In the genomic region with DNA sequence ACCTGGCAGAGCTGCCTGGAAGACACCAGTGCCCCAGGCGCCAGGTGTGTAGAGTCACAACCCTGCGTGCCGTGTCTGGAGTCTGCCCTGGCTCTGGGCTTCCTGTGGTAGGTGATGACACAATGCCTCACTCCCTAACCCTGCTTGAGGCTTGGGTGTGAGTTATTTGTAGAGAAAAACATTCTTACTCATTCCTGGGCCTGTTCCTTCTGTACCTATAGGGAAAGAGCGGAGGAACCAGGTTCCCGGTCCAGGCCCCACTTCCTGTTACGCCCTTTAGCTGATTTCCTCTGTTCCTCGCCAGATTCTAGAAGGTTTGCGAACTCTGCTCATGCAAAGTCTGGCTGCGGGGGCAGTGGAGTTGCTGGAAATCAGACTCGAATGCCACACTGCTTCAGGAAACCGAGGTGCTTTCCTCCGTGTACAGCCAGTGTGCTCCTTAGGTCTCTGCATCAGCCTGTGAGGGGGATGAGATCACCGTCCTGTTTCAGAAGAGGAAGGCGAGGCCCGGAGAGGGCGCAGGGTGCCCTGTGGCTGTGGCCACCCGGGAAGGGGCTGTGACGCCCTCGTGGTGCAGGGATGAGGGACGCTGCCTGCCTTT, we compare ENCODE assay signal across 8 cellular contexts.
DNase-seq lines count a peak whose midpoint lies in the region; ATAC-seq, FAIRE-seq and TF ChIP-seq lines count a peak whose summit lies in the region.

No MANE protein-coding gene starts in this region.

- no peak for TF ChIP-seq EP300 in K562 (IDR thresholded peaks at IDR 0.05; ENCODE audit: low read length)

- no peak for TF ChIP-seq RAD21 in K562 (CRISPR knock-in tag; conservative IDR thresholded peaks at IDR 0.05 in 1 of 2, IDR thresholded peaks at IDR 0.05 in 1 of 2)

- DNase-seq in UCSD-AML1 (lab: John Stamatoyannopoulos, UW; ENCODE audit: unreplicated experiment) (peak; percentile 82), K562 (ENCODE audit: extremely low read depth in 1 of 4, low spot score in 3 of 4) (no peak), GM19240 (ENCODE audit: insufficient read length, low spot score) (no peak), neural progenitor cell (ENCODE audit: low spot score) (no peak)
- peak; percentile 73 to 75 for DNase-seq in stimulated activated CD4-positive, alpha-beta T cell treated with anti-CD3 and anti-CD28 coated beads, Interleukin-2, amount 100 ng/mL, for 24 hours

- H3K9ac ChIP-seq in K562 (ENCODE audit: insufficient read depth in 1 of 2, low read depth in 2 of 2, low read length in 2 of 2), result no peak overlapping the region
- H3K9ac ChIP-seq in neural progenitor cell, result no peak overlapping the region

- peaks cover 26% of the 10 kb centered on the region for H3K4me1 Mint-ChIP-seq in neural progenitor cell

- POLR2A ChIA-PET in K562 (lab: Yijun Ruan, JAX), result interaction anchor here (0.6 to 0.9 kb wide), 2 partner anchors 9 to 477 kb away, joined by 3 to 5 read pairs; no protein-coding TSS in a partner anchor

- CTCF ChIA-PET in K562 (lab: Yijun Ruan, JAX; ENCODE audit: low intra/inter-chr PET ratio), result no interaction called here

- H3K27me3 Mint-ChIP-seq in neural progenitor cell (ENCODE audit: insufficient read depth, low read depth), result peaks cover 7% of the 10 kb centered on the region

- no peak for FAIRE-seq in K562 (lab: Jason Lieb, UNC)

- no peaks in the 10 kb centered on the region for H3K9me1 ChIP-seq in K562 (ENCODE audit: control insufficient read depth, insufficient read depth, low read length)

- H3K79me2 ChIP-seq in K562 (ENCODE audit: control insufficient read depth, insufficient read depth, low read length), result no peaks in the 10 kb centered on the region
- no peaks in the 10 kb centered on the region for H3K79me2 ChIP-seq in neural progenitor cell (ENCODE audit: low read depth)

- no peak overlapping the region for H3K4me3 ChIP-seq in K562
- no peak overlapping the region for H3K4me3 ChIP-seq in neural progenitor cell

- H3K9me3 ChIP-seq in K562 (replicated peaks; ENCODE audit: control insufficient read depth, insufficient read depth, low read depth, low read length), result no peaks in the 10 kb centered on the region
- H3K9me3 ChIP-seq in neural progenitor cell (ENCODE audit: low read depth), result no peaks in the 10 kb centered on the region

- ATAC-seq in GM18873 (IDR thresholded peaks at IDR 0.05; ENCODE audit: low FRiP score, unreplicated experiment), result peak; percentile 27
- no peak for ATAC-seq in K562
- ATAC-seq in GM21723 (IDR thresholded peaks at IDR 0.05; ENCODE audit: unreplicated experiment), result no peak
- no peak for ATAC-seq in GM21576 (IDR thresholded peaks at IDR 0.05; ENCODE audit: unreplicated experiment)

- in situ Hi-C loops in K562 (cut with MboI), result no loop called here

- peaks cover 67 to 68% of the 10 kb centered on the region in 2 experiments for H3K27me3 ChIP-seq in K562 (ENCODE audit: control insufficient read depth in 2 of 2, insufficient read depth in 2 of 2, low read length in 2 of 2)
- no peaks in the 10 kb centered on the region for H3K27me3 ChIP-seq in neural progenitor cell

- H2AFZ ChIP-seq in K562 (ENCODE audit: low read depth, low read length) (no peak overlapping the region), neural progenitor cell (replicated peaks) (no peak overlapping the region)

- H3F3A ChIP-seq in neural progenitor cell (ENCODE audit: low read depth), result no peaks in the 10 kb centered on the region

- H3K36me3 Mint-ChIP-seq in neural progenitor cell, result no peaks in the 10 kb centered on the region

- H3K27ac ChIP-seq in K562 (ENCODE audit: extremely low read depth, low read depth, low read length), result no peak overlapping the region
- H3K27ac ChIP-seq in neural progenitor cell, result no peak overlapping the region

- TF ChIP-seq CTCF in K562 (IDR thresholded peaks at IDR 0.05 in 2 of 3, conservative IDR thresholded peaks at IDR 0.05 in 1 of 3; ENCODE audit: insufficient read depth in 2 of 3, low read depth in 1 of 3, low read length in 3 of 3), result no peak
- no peak for TF ChIP-seq CTCF in neural progenitor cell (IDR thresholded peaks at IDR 0.05)

- H3K4me2 ChIP-seq in K562 (ENCODE audit: insufficient read depth, low read length) (no peak overlapping the region), neural progenitor cell (no peak overlapping the region)

- BruUV-seq in K562 (replicated peaks; lab: Mats Ljungman, UMichigan), result no TSS peak

- H3K9me3 Mint-ChIP-seq in neural progenitor cell, result peaks cover 3% of the 10 kb centered on the region

- TF ChIP-seq POLR2A in K562 (conservative IDR thresholded peaks at IDR 0.05), result no peak

- 4% methylated on average over 17 of the region's 20 CpGs for WGBS in K562 (ENCODE audit: insufficient coverage, low coverage, missing lambda C conversion rate)

- H3K36me3 ChIP-seq in K562 (ENCODE audit: control insufficient read depth, insufficient read depth, low read length) (no peaks in the 10 kb centered on the region), neural progenitor cell (no peaks in the 10 kb centered on the region)

- intact Hi-C loops in K562 (cut with micrococcal nuclease), result no loop called here

- H4K20me1 ChIP-seq in K562 (replicated peaks; ENCODE audit: control insufficient read depth, insufficient read depth, low read length), result 0 out of 2 replicates have a peak, but pooled peaks cover 3% of the 10 kb centered on the region
- H4K20me1 ChIP-seq in neural progenitor cell (ENCODE audit: low read depth), result no peaks in the 10 kb centered on the region

- H3K27ac Mint-ChIP-seq in neural progenitor cell, result no peak overlapping the region

- H3K4me1 ChIP-seq in K562 (replicated peaks in 1 of 2; ENCODE audit: control insufficient read depth in 2 of 2, insufficient read depth in 2 of 2, low read length in 2 of 2), result peaks cover 3 to 11% of the 10 kb centered on the region in 2 experiments; a peak in 4 of 5 replicates
- H3K4me1 ChIP-seq in neural progenitor cell, result peaks cover 16% of the 10 kb centered on the region

- no peak overlapping the region for H3K4me3 Mint-ChIP-seq in neural progenitor cell

TF ChIP-seq in K562, 482 proteins besides CTCF, POLR2A, EP300 and RAD21:
- TF ChIP-seq, protein P1, sequence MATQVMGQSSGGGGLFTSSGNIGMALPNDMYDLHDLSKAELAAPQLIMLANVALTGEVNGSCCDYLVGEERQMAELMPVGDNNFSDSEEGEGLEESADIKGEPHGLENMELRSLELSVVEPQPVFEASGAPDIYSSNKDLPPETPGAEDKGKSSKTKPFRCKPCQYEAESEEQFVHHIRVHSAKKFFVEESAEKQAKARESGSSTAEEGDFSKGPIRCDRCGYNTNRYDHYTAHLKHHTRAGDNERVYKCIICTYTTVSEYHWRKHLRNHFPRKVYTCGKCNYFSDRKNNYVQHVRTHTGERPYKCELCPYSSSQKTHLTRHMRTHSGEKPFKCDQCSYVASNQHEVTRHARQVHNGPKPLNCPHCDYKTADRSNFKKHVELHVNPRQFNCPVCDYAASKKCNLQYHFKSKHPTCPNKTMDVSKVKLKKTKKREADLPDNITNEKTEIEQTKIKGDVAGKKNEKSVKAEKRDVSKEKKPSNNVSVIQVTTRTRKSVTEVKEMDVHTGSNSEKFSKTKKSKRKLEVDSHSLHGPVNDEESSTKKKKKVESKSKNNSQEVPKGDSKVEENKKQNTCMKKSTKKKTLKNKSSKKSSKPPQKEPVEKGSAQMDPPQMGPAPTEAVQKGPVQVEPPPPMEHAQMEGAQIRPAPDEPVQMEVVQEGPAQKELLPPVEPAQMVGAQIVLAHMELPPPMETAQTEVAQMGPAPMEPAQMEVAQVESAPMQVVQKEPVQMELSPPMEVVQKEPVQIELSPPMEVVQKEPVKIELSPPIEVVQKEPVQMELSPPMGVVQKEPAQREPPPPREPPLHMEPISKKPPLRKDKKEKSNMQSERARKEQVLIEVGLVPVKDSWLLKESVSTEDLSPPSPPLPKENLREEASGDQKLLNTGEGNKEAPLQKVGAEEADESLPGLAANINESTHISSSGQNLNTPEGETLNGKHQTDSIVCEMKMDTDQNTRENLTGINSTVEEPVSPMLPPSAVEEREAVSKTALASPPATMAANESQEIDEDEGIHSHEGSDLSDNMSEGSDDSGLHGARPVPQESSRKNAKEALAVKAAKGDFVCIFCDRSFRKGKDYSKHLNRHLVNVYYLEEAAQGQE (CRISPR knock-in tag; IDR thresholded peaks at IDR 0.05; ENCODE audit: low read depth), result no peak
- TF ChIP-seq SPI1 (IDR thresholded peaks at IDR 0.05; ENCODE audit: borderline replicate concordance, low read depth, low read length), result 0 out of 2 replicates have a peak, but pooled peaks have one; percentile 34
TF ChIP-seq in K562: peak in this region for 1.

Comparison
In these comparisons a context has a peak if more than half of its experiments do, and no peak if none do; other contexts are left out.
1. DNase-seq: peak in UCSD-AML1 (single experiment) and stimulated activated CD4-positive, alpha-beta T cell treated with anti-CD3 and anti-CD28 coated beads, Interleukin-2, amount 100 ng/mL, for 24 hours (2 of 2); none in K562 (0 of 4), GM19240 (single experiment) and neural progenitor cell (single experiment).